18 cellular contexts compared by ENCODE assay signal in genomic region chr11:121547574-121547973, GRCh38.
DNase-seq lines count a peak whose midpoint lies in the region; ATAC-seq and TF ChIP-seq lines count a peak whose summit lies in the region.
"Had no signal": no experiment of that assay in that cellular context is flagged by ENCODE, and none has a peak within 500 bp of the region (broad histone marks: within the 10 kb centered on the region; RNA-seq: fewer than 3 reads in every experiment).

No MANE protein-coding gene starts in this region.

- H3K56ac ChIP-seq in H9 (ENCODE audit: insufficient read length, low read depth, low read length): no peak overlapping the region

- H2BK120ac ChIP-seq in H9 (ENCODE audit: low read depth, low read length, poor library complexity, severe bottlenecking): no peak overlapping the region

- H4K5ac ChIP-seq in H9 (ENCODE audit: insufficient read length, low read depth, low read length): no peak overlapping the region

- H3K36me3 ChIP-seq in colonic mucosa (no peaks in the 10 kb centered on the region), transverse colon (peaks cover 0 to 13% (median 0%) of the 10 kb centered on the region in 4 donors)
- H3K36me3 ChIP-seq: SJSA1 had no signal

- no peak overlapping the region for H2BK12ac ChIP-seq in H9 (ENCODE audit: insufficient read length, low read depth, low read length)

- no peak overlapping the region for H2BK20ac ChIP-seq in H9 (ENCODE audit: low read depth, low read length, poor library complexity, severe bottlenecking)

- H3K4me2 ChIP-seq in H9 (ENCODE audit: insufficient read depth, insufficient read length, low read length): no peak overlapping the region
- H3K4me2 ChIP-seq: KMS-11 had no signal

- no peaks in the 10 kb centered on the region for H3K9me3 ChIP-seq in H9 (ENCODE audit: control insufficient read depth, low read depth, low read length)
- H3K9me3 ChIP-seq in colonic mucosa: no peaks in the 10 kb centered on the region
- H3K9me3 ChIP-seq in transverse colon: no peaks in the 10 kb centered on the region
- H3K9me3 ChIP-seq: Caco-2, SJSA1 had no signal

- H2AK5ac ChIP-seq in H9 (ENCODE audit: insufficient read length, low read length): no peak overlapping the region

- no peak for DNase-seq in activated naive CD8-positive, alpha-beta T cell treated with anti-CD3 and anti-CD28 coated beads for 36 hours
- DNase-seq in H9 (no peak), colonic mucosa (peak; percentile 20), transverse colon (peak; percentile 12), NCI-H748 treated with DMSO at 0.1 percent for 48 hours (lab: John Stamatoyannopoulos, UW) (no peak)
- DNase-seq: Caco-2, DMS153, HFFc6, NCI-H1105, NCI-H1694, NCI-H524, RPMI8226 had no signal

- no peaks in the 10 kb centered on the region for H3K9me3 Mint-ChIP-seq in activated naive CD8-positive, alpha-beta T cell (ENCODE audit: low read depth)
- no peaks in the 10 kb centered on the region for H3K9me3 Mint-ChIP-seq in activated naive CD8-positive, alpha-beta T cell treated with anti-CD3 and anti-CD28 coated beads for 36 hours
- H3K9me3 Mint-ChIP-seq in H9: no peaks in the 10 kb centered on the region
- H3K9me3 Mint-ChIP-seq: HFFc6 had no signal

- H3K4me3 ChIP-seq in colonic mucosa: no peak overlapping the region
- no peak overlapping the region for H3K4me3 ChIP-seq in transverse colon
- H3K4me3 ChIP-seq: SJSA1 had no signal

- H3K18ac ChIP-seq in H9 (ENCODE audit: insufficient read length, low read depth, low read length): no peak overlapping the region

- H3K4me1 ChIP-seq in H9 (ENCODE audit: insufficient read depth, low read length) (no peaks in the 10 kb centered on the region), colonic mucosa (no peaks in the 10 kb centered on the region), transverse colon (no peaks in the 10 kb centered on the region)
- H3K4me1 ChIP-seq: Caco-2, SJSA1 had no signal

- no peak overlapping the region for H3K4me3 Mint-ChIP-seq in activated naive CD8-positive, alpha-beta T cell
- H3K4me3 Mint-ChIP-seq in activated naive CD8-positive, alpha-beta T cell treated with anti-CD3 and anti-CD28 coated beads for 36 hours: no peak overlapping the region
- no peak overlapping the region for H3K4me3 Mint-ChIP-seq in H9
- H3K4me3 Mint-ChIP-seq: HFFc6 had no signal

- no peak overlapping the region for H3T11ph ChIP-seq in H9 (ENCODE audit: low read length)

- no peaks in the 10 kb centered on the region for H3K27me3 Mint-ChIP-seq in activated naive CD8-positive, alpha-beta T cell
- no peaks in the 10 kb centered on the region for H3K27me3 Mint-ChIP-seq in activated naive CD8-positive, alpha-beta T cell treated with anti-CD3 and anti-CD28 coated beads for 36 hours
- H3K27me3 Mint-ChIP-seq in H9 (ENCODE audit: low read depth): no peaks in the 10 kb centered on the region

- in situ Hi-C loops in transverse colon (cut with MboI; ENCODE audit: low pct_ligation_motif_present in 1 of 4, low pct_unique_long_range_greater_than_20kb in 1 of 4, low sequenced_read_pairs in 3 of 4): no loop called here

- no peak overlapping the region for H3K23ac ChIP-seq in H9 (ENCODE audit: insufficient read length, low read depth, low read length)

- no peak overlapping the region for H2AFZ ChIP-seq in H9 (ENCODE audit: low read length)

- H3K79me1 ChIP-seq in H9 (ENCODE audit: insufficient read depth, low read depth, low read length, poor library complexity, severe bottlenecking): no peaks in the 10 kb centered on the region

- H3K27ac ChIP-seq in H9 (ENCODE audit: insufficient read length, low read depth, low read length): no peak overlapping the region
- H3K27ac ChIP-seq in colonic mucosa: no peak overlapping the region
- no peak overlapping the region for H3K27ac ChIP-seq in transverse colon
- H3K27ac ChIP-seq: C4-2B, KMS-11, SJSA1 had no signal

- H3K27ac Mint-ChIP-seq in activated naive CD8-positive, alpha-beta T cell: peak overlapping the region; percentile 55
- H3K27ac Mint-ChIP-seq in activated naive CD8-positive, alpha-beta T cell treated with anti-CD3 and anti-CD28 coated beads for 36 hours: no peak overlapping the region
- H3K27ac Mint-ChIP-seq in H9: peak overlapping the region in 2 of 3 experiments; percentile 17 to 22; a peak in 1 of 7 replicates
- H3K27ac Mint-ChIP-seq: HFFc6 had no signal

- H3K4me1 Mint-ChIP-seq in activated naive CD8-positive, alpha-beta T cell (ENCODE audit: low read depth): peaks cover 46% of the 10 kb centered on the region
- peaks cover 37% of the 10 kb centered on the region for H3K4me1 Mint-ChIP-seq in activated naive CD8-positive, alpha-beta T cell treated with anti-CD3 and anti-CD28 coated beads for 36 hours
- peaks cover 15 to 17% of the 10 kb centered on the region in 2 experiments for H3K4me1 Mint-ChIP-seq in H9

- TF ChIP-seq EP300 in transverse colon (IDR thresholded peaks at IDR 0.05; ENCODE audit: low read depth): no peak

- H4K20me1 ChIP-seq in H9 (ENCODE audit: control insufficient read depth, insufficient read depth, insufficient read length): no peaks in the 10 kb centered on the region

- no peak for TF ChIP-seq POLR2A in transverse colon (IDR thresholded peaks at IDR 0.05)

- H4K91ac ChIP-seq in H9 (ENCODE audit: insufficient read length, low read depth, low read length): no peak overlapping the region

- H3K27me3 ChIP-seq in H9 (ENCODE audit: insufficient read depth, low read length): no peaks in the 10 kb centered on the region
- H3K27me3 ChIP-seq in colonic mucosa: no peaks in the 10 kb centered on the region
- H3K27me3 ChIP-seq in transverse colon: no peaks in the 10 kb centered on the region
- H3K27me3 ChIP-seq: SJSA1 had no signal

- intact Hi-C loops in colonic mucosa (cut with DNase I) (no loop called here), transverse colon (cut with DNase I; ENCODE audit: low total_unique reads) (no loop called here)

- no peak overlapping the region for H2BK5ac ChIP-seq in H9 (ENCODE audit: insufficient read length, low read length)

- H3K36me3 Mint-ChIP-seq in activated naive CD8-positive, alpha-beta T cell: peaks cover 24% of the 10 kb centered on the region
- H3K36me3 Mint-ChIP-seq in activated naive CD8-positive, alpha-beta T cell treated with anti-CD3 and anti-CD28 coated beads for 36 hours: peaks cover 46% of the 10 kb centered on the region
- peaks cover 25 to 69% (median 48%) of the 10 kb centered on the region in 3 experiments; a peak in 6 of 7 replicates for H3K36me3 Mint-ChIP-seq in H9 (ENCODE audit: insufficient read depth in 1 of 3, low read depth in 3 of 3)

- H3K9ac ChIP-seq in H9 (ENCODE audit: extremely low read depth, insufficient read length, low read length): no peak overlapping the region
- H3K9ac ChIP-seq in colonic mucosa (ENCODE audit: low read depth in 2 of 2, low read length in 2 of 2): no peak overlapping the region
- H3K9ac ChIP-seq: KMS-11 had no signal

- H4K8ac ChIP-seq in H9 (replicated peaks; ENCODE audit: insufficient read length, low read depth, low read length): no peak overlapping the region

- TF ChIP-seq CTCF in H9 (conservative IDR thresholded peaks at IDR 0.05) (no peak), colonic mucosa (IDR thresholded peaks at IDR 0.05) (no peak), transverse colon (IDR thresholded peaks at IDR 0.05) (no peak)

- H3K23me2 ChIP-seq in H9 (ENCODE audit: insufficient read length, low read depth, low read length, poor library complexity, severe bottlenecking): no peaks in the 10 kb centered on the region

- H3K4ac ChIP-seq in H9 (ENCODE audit: low read depth, low read length): no peak overlapping the region

- no peak overlapping the region for H2BK15ac ChIP-seq in H9 (ENCODE audit: low read depth, low read length)

- H3K14ac ChIP-seq in H9 (ENCODE audit: insufficient read depth, low read length): no peak overlapping the region

- no peaks in the 10 kb centered on the region for H3K79me2 ChIP-seq in H9 (ENCODE audit: insufficient read depth, low read length)

- no CpG with 5 or more reads among the region's 3 CpGs for WGBS in H9 (ENCODE audit: extremely low coverage, insufficient read length, low lambda C conversion rate)
- 60% methylated on average over 3 of the region's 3 CpGs; no CpG with 5 or more reads in 1 of the 2 donors for WGBS in transverse colon (ENCODE audit: low coverage in 1 of 2), 2 donors

- no peak for ATAC-seq in HG02884 (IDR thresholded peaks at IDR 0.05; ENCODE audit: unreplicated experiment)
- ATAC-seq: HepG2 had no signal

Comparison
In these comparisons a context has a peak if more than half of its experiments do, and no peak if none do; other contexts are left out.
1. DNase-seq: peak in colonic mucosa (single experiment) and transverse colon (single experiment); none in activated naive CD8-positive, alpha-beta T cell treated with anti-CD3 and anti-CD28 coated beads for 36 hours (single experiment), H9 (single experiment) and NCI-H748 treated with DMSO at 0.1 percent for 48 hours (single experiment).